1 cellular context compared by ENCODE assay signal in genomic region chr2:200851398-200852248, GRCh38.
TF ChIP-seq lines count a peak whose summit lies in the region.

No MANE protein-coding gene starts in this region.

TF ChIP-seq in K562, 482 proteins besides CTCF, POLR2A, EP300 and RAD21 (continued from another document):
- TF ChIP-seq ZBTB40 (IDR thresholded peaks at IDR 0.05) (no peak), ZBTB40 (CRISPR knock-in tag; IDR thresholded peaks at IDR 0.05) (no peak), MTA2 (IDR thresholded peaks at IDR 0.05; ENCODE audit: low read depth) (no peak), SIN3A (IDR thresholded peaks at IDR 0.05; ENCODE audit: borderline replicate concordance in 2 of 2, control insufficient read depth in 1 of 2, low read depth in 2 of 2, low read length in 2 of 2) (no peak), SMC3 (conservative IDR thresholded peaks at IDR 0.05; ENCODE audit: insufficient read depth, low read depth, low read length) (no peak), ILF3 (IDR thresholded peaks at IDR 0.05; ENCODE audit: borderline replicate concordance) (peak; percentile 77; the same call in 1 of the 2 replicates), HOXB6 (CRISPR knock-in tag; IDR thresholded peaks at IDR 0.05; ENCODE audit: borderline replicate concordance) (no peak), ZNF589 (CRISPR knock-in tag; IDR thresholded peaks at IDR 0.05; ENCODE audit: low read depth) (no peak), RBM34 (IDR thresholded peaks at IDR 0.05; ENCODE audit: borderline replicate concordance, insufficient read depth, low read length) (no peak), ZBTB33 (CRISPR knock-in tag; IDR thresholded peaks at IDR 0.05) (no peak), SUPT5H (IDR thresholded peaks at IDR 0.05) (peak; percentile 32; the same call in 1 of the 2 replicates), ZNF696 (CRISPR knock-in tag; conservative IDR thresholded peaks at IDR 0.05) (no peak)
